In the genomic region with DNA sequence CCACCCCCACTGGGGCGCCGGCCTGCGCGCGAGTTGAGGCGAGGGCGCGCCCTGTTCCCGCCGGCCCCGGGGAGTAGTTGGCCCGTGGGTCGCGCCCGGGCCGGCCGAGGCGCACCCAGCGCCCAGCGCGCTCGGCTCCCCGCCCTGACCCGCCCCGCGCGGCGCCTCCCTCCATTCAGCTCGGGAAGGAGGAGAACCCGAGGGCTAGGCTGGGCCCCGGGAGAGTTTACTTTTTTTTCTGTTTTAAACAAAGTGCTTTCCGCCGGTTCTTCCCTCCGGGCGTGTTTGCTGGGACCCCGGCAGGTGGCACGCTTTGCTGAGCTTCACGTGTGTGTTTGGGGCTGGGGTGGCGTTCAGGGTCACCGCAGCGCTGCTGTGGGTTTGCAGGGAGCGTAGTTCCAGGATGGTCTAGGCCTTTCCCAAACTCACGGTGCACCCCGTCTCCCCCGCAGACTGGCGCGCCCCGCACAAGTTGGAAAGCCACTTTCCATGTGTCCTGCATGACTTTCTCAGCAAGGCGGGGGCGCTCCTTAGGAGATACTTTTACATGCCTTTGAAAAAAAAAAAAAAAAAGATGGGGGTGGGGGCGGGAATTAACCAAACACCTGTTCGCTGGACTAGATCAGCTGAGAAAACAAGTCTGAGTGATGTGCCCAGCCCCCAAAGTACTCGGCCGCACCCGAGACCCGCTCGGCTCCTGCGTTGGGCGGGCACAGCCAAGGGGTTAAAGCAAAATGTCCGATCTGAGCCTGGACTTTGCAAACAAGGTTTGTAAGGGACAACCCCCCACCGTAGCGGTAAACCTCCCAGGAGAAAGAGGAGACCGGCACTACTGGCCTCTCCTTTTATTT, we compare ENCODE assay signal across 9 cellular contexts. TPM values are rescaled to one million over a fixed set of nuclear protein-coding genes. Genes with fewer than 3 reads are reported as not detected.
DNase-seq lines count a peak whose midpoint lies in the region; ATAC-seq and TF ChIP-seq lines count a peak whose summit lies in the region.
"Had no signal": no experiment of that assay in that cellular context is flagged by ENCODE, and none has a peak within 500 bp of the region (broad histone marks: within the 10 kb centered on the region; RNA-seq: fewer than 3 reads in every experiment).

No MANE protein-coding gene starts in this region.

- TF ChIP-seq CTCF in OCI-LY3 (IDR thresholded peaks at IDR 0.05; ENCODE audit: low read depth, low read length) (no peak), omental fat pad (IDR thresholded peaks at IDR 0.05) (no peak), vagina (IDR thresholded peaks at IDR 0.05) (no peak)

- H3K27ac ChIP-seq in OCI-LY3 (ENCODE audit: low read length) (no peak overlapping the region), vagina (peak overlapping the region; percentile 85)
- H3K27ac ChIP-seq: 22Rv1 had no signal

- no peak overlapping the region for H2AFZ ChIP-seq in OCI-LY3 (ENCODE audit: low read depth, low read length)

- no peaks in the 10 kb centered on the region for H3K79me2 ChIP-seq in OCI-LY3 (ENCODE audit: low read length)

- no peak for TF ChIP-seq POLR2A in vagina (IDR thresholded peaks at IDR 0.05)

- H3K36me3 ChIP-seq in OCI-LY3 (replicated peaks; ENCODE audit: low read depth, low read length) (no peaks in the 10 kb centered on the region), vagina (no peaks in the 10 kb centered on the region)

- H3K4me2 ChIP-seq in OCI-LY3 (ENCODE audit: low read length), result peak overlapping the region; percentile 48

- no peaks in the 10 kb centered on the region for H3K9me3 ChIP-seq in OCI-LY3 (ENCODE audit: insufficient read depth, low read length)
- no peaks in the 10 kb centered on the region for H3K9me3 ChIP-seq in vagina

- H3K4me3 ChIP-seq in OCI-LY3 (ENCODE audit: low read length) (peak overlapping the region; percentile 77), vagina (peak overlapping the region; percentile 79 to 81)

- peaks cover 70% of the 10 kb centered on the region for H3K27me3 ChIP-seq in OCI-LY3 (ENCODE audit: low read depth, low read length)
- H3K27me3 ChIP-seq in vagina, result no peaks in the 10 kb centered on the region

- no peaks in the 10 kb centered on the region for H4K20me1 ChIP-seq in OCI-LY3 (ENCODE audit: insufficient read depth, low read length)

- no peak overlapping the region; the same call in 1 of the 2 replicates for H3K9ac ChIP-seq in OCI-LY3 (ENCODE audit: low read length)

- peak; percentile 71 for DNase-seq in DMS 273 (lab: John Stamatoyannopoulos, UW; ENCODE audit: unreplicated experiment)
- no peak for DNase-seq in DMS 273 treated with DMSO at 0.1 percent for 48 hours (lab: John Stamatoyannopoulos, UW)
- DNase-seq in activated gamma-delta T cell (lab: John Stamatoyannopoulos, UW), result peak; percentile 24
- DNase-seq in globus pallidus (ENCODE audit: low spot score), result peak; percentile 26
- DNase-seq in omental fat pad (ENCODE audit: low spot score), result no peak
- no peak for DNase-seq in vagina (ENCODE audit: extremely low spot score in 2 of 2)

- peak; percentile 68 for ATAC-seq in omental fat pad (ENCODE audit: low FRiP score)
- ATAC-seq in GM21723 (IDR thresholded peaks at IDR 0.05; ENCODE audit: unreplicated experiment), result no peak

- H3K4me1 ChIP-seq in OCI-LY3 (ENCODE audit: low read length) (no peaks in the 10 kb centered on the region), vagina (peaks cover 49% of the 10 kb centered on the region)

- intact Hi-C loops in vagina (cut with DNase I), result no loop called here

RNA-seq across cellular contexts. Expression of a gene that starts 0.8 kb away (rescaled TPM):
- total RNA-seq in omental fat pad, result 100 to 1,000 TPM in 1 of 4 donors, 10 to 100 TPM in 3; 42.3 to 254 (median 93.9) TPM
- total RNA-seq in vagina, result 82.3 TPM

Comparison
In these comparisons a context has a peak if more than half of its experiments do, and no peak if none do; other contexts are left out.
1. DNase-seq: peak in DMS 273 (single experiment), activated gamma-delta T cell (single experiment) and globus pallidus (single experiment); none in DMS 273 treated with DMSO at 0.1 percent for 48 hours (single experiment), omental fat pad (single experiment) and vagina (0 of 2).